8 cellular contexts compared by ENCODE assay signal in the genomic region with DNA sequence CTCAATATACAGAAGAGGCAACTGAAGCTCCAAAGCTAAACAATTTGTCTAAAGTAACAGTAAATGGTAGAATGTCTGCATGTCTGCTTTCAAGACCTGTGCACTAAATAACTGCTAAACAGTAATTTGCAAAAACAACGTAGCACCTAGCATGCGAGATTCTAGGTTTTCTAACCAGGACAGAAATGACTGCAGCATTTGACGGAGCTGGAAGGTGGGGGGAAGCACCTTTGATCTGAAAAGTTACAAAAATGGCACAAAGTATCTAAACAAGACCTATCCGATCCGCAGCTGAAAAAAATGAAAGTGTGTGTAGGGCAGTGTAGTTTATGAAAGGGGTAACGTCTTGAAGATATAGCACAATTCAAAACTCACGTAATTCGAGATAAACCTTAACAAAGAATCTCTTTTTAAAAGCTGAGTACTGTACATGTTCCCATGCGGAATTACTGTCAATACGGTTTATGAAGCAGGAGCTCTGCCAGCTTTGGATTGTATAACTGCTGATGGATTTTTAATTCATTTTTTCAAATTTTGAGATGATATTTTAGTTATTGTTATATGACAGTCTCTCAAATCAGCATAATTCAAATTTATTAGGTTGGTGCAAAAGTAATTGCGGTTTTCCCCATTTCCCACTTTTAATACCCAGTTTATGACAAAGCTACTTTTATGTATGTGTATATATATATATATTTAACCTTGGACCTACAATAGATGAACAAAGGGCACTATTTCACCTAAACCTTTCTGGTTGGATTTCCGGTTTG. TPM values are rescaled to one million over a fixed set of nuclear protein-coding genes. Genes with fewer than 3 reads are reported as not detected.
A peak's percentile ranks its signal among the peaks of the same experiment; 100 is the strongest.
DNase-seq lines count a peak whose midpoint lies in the region; ATAC-seq and TF ChIP-seq lines count a peak whose summit lies in the region.

No MANE protein-coding gene starts in this region.

- H3K27me3 Mint-ChIP-seq in activated T-cell treated with anti-CD3 and anti-CD28 coated beads, Interleukin-2, amount 50 U/mL, for 4 hours (ENCODE audit: low read depth) = no peaks in the 10 kb centered on the region

- WGBS in thyroid gland, 2 donors = 54 to 62% methylated on average over 12 of the region's 12 CpGs

- H3K9me3 Mint-ChIP-seq in activated T-cell treated with anti-CD3 and anti-CD28 coated beads, Interleukin-2, amount 50 U/mL, for 4 hours = no peaks in the 10 kb centered on the region
- no peaks in the 10 kb centered on the region for H3K9me3 Mint-ChIP-seq in activated naive CD4-positive, alpha-beta T cell treated with anti-CD3 and anti-CD28 coated beads, Interleukin-2, amount 50 U/mL, for 72 hours

- H3K4me3 ChIP-seq in kidney epithelial cell (ENCODE audit: low read depth, low read length) = peak overlapping the region; percentile 45
- peak overlapping the region in 2 of 3 donors; percentile 41 to 50 for H3K4me3 ChIP-seq in thyroid gland (replicated peaks in 1 of 3)

- intact Hi-C loops in thyroid gland (cut with DNase I) = no loop called here

- peak overlapping the region; percentile 75 for H3K4me3 Mint-ChIP-seq in activated T-cell treated with anti-CD3 and anti-CD28 coated beads, Interleukin-2, amount 50 U/mL, for 4 hours

- H3K4me1 ChIP-seq in thyroid gland = peaks cover 29 to 44% of the 10 kb centered on the region in 2 donors

- DNase-seq in activated T-cell treated with anti-CD3 and anti-CD28 coated beads, Interleukin-2, amount 50 U/mL, for 4 hours = no peak
- no peak for DNase-seq in activated T-cell treated with anti-CD3 and anti-CD28 coated beads, Interleukin-2, amount 50 U/mL, for 1 hour
- DNase-seq in activated naive CD4-positive, alpha-beta T cell treated with anti-CD3 and anti-CD28 coated beads, Interleukin-2, amount 50 U/mL, for 72 hours (ENCODE audit: low spot score in 2 of 2) = no peak
- no peak for DNase-seq in kidney epithelial cell (ENCODE audit: low read depth)
- DNase-seq in thyroid gland = no peak
- DNase-seq in AG08396 (ENCODE audit: low spot score) = no peak
- no peak for DNase-seq in HT-29 (ENCODE audit: low spot score)

- no peak for ATAC-seq in activated T-cell treated with anti-CD3 and anti-CD28 coated beads, Interleukin-2, amount 50 U/mL, for 4 hours
- ATAC-seq in activated naive CD4-positive, alpha-beta T cell treated with anti-CD3 and anti-CD28 coated beads, Interleukin-2, amount 50 U/mL, for 72 hours = no peak
- ATAC-seq in GM19452 (IDR thresholded peaks at IDR 0.05; ENCODE audit: unreplicated experiment) = no peak

- H3K36me3 Mint-ChIP-seq in activated T-cell treated with anti-CD3 and anti-CD28 coated beads, Interleukin-2, amount 50 U/mL, for 4 hours (ENCODE audit: insufficient read depth) = no peaks in the 10 kb centered on the region
- no peaks in the 10 kb centered on the region for H3K36me3 Mint-ChIP-seq in activated naive CD4-positive, alpha-beta T cell treated with anti-CD3 and anti-CD28 coated beads, Interleukin-2, amount 50 U/mL, for 72 hours

- TF ChIP-seq CTCF in kidney epithelial cell (IDR thresholded peaks at IDR 0.05; ENCODE audit: insufficient read depth, low read length, poor library complexity, severe bottlenecking) (no peak), thyroid gland (IDR thresholded peaks at IDR 0.05) (peak in 1 of 6 experiments; percentile 0)

- H3K27ac Mint-ChIP-seq in activated naive CD4-positive, alpha-beta T cell treated with anti-CD3 and anti-CD28 coated beads, Interleukin-2, amount 50 U/mL, for 72 hours = peak overlapping the region; percentile 30 to 60

- H3K9me3 ChIP-seq in thyroid gland = no peaks in the 10 kb centered on the region

- TF ChIP-seq POLR2A in thyroid gland (IDR thresholded peaks at IDR 0.05) = no peak

- peaks cover 59% of the 10 kb centered on the region for H3K4me1 Mint-ChIP-seq in activated T-cell treated with anti-CD3 and anti-CD28 coated beads, Interleukin-2, amount 50 U/mL, for 4 hours (ENCODE audit: low read depth)

- H3K27me3 ChIP-seq in kidney epithelial cell (ENCODE audit: control insufficient read depth, insufficient read depth, low read length) (no peaks in the 10 kb centered on the region), thyroid gland (no peaks in the 10 kb centered on the region)

- no peaks in the 10 kb centered on the region for H3K36me3 ChIP-seq in kidney epithelial cell (ENCODE audit: control insufficient read depth, insufficient read depth, low read length)
- H3K36me3 ChIP-seq in thyroid gland = no peaks in the 10 kb centered on the region

- H3K27ac ChIP-seq in thyroid gland = peak overlapping the region; percentile 89 to 92 (median 89)

RNA-seq across cellular contexts. Expression of gene WIPI1, which starts 1.1 kb away (rescaled TPM):
- 1 to 10 TPM; 2.9 to 6.4 (median 3.9) TPM for total RNA-seq in activated T-cell treated with anti-CD3 and anti-CD28 coated beads, Interleukin-2, amount 50 U/mL, for 4 hours
- total RNA-seq in activated naive CD4-positive, alpha-beta T cell treated with anti-CD3 and anti-CD28 coated beads, Interleukin-2, amount 50 U/mL, for 72 hours = 10 to 100 TPM; 15.2 to 22.0 TPM
- 49.9 and 90.6 TPM in 2 replicates for total RNA-seq in kidney epithelial cell
- 10 to 100 TPM; 50.0 to 89.8 (median 78.4) TPM for total RNA-seq in thyroid gland
- 4.4 and 7.3 TPM in 2 replicates for total RNA-seq in HT-29 (2014; rRNA removed; shearing (Covaris generic))

RNA-seq across cellular contexts. Expression of gene PRKAR1A, which starts 53.8 kb away (rescaled TPM):
- 100 to 1,000 TPM; 133 to 167 (median 134) TPM for total RNA-seq in activated T-cell treated with anti-CD3 and anti-CD28 coated beads, Interleukin-2, amount 50 U/mL, for 4 hours
- total RNA-seq in activated naive CD4-positive, alpha-beta T cell treated with anti-CD3 and anti-CD28 coated beads, Interleukin-2, amount 50 U/mL, for 72 hours = 100 to 1,000 TPM; 154 to 171 TPM
- total RNA-seq in kidney epithelial cell (232 and 233 TPM in 2 replicates), thyroid gland (100 to 1,000 TPM; 367 to 431 (median 417) TPM)
- total RNA-seq in HT-29 (2014; rRNA removed; shearing (Covaris generic)) = 86.4 and 119 TPM in 2 replicates
